Comparison of ENCODE assay signal across 9 cellular contexts in genomic region chr9:33106827-33107621, GRCh38. TPM values are rescaled to one million over a fixed set of nuclear protein-coding genes. Genes with fewer than 3 reads are reported as not detected.
DNase-seq lines count a peak whose midpoint lies in the region; ATAC-seq, FAIRE-seq and TF ChIP-seq lines count a peak whose summit lies in the region.
"Had no signal": no experiment of that assay in that cellular context is flagged by ENCODE, and none has a peak within 500 bp of the region (broad histone marks: within the 10 kb centered on the region; RNA-seq: fewer than 3 reads in every experiment).

No MANE protein-coding gene starts in this region.

- no peaks in the 10 kb centered on the region for H3K9me1 ChIP-seq in keratinocyte (ENCODE audit: control insufficient read depth, extremely low read depth, insufficient read depth, low read length)

- TF ChIP-seq POLR2A in stomach (IDR thresholded peaks at IDR 0.05): no peak

- H3K36me3 ChIP-seq in keratinocyte (ENCODE audit: control insufficient read depth in 2 of 2, extremely low read depth in 1 of 2, insufficient read depth in 2 of 2, low read length in 2 of 2) (peaks cover 5% of the 10 kb centered on the region in 2 experiments), stomach (peaks cover 9 to 33% (median 24%) of the 10 kb centered on the region in 4 donors)

- no peak overlapping the region for H3K4me3 ChIP-seq in HFF-Myc (replicated peaks; ENCODE audit: low read depth, low read length)
- no peak overlapping the region for H3K4me3 ChIP-seq in keratinocyte (ENCODE audit: control insufficient read depth in 2 of 3, extremely low read depth in 1 of 3, insufficient read depth in 2 of 3, low read depth in 1 of 3, low read length in 3 of 3)
- no peak overlapping the region for H3K4me3 ChIP-seq in stomach

- no peaks in the 10 kb centered on the region for H3K9me3 Mint-ChIP-seq in MCF 10A (ENCODE audit: unreplicated experiment)
- H3K9me3 Mint-ChIP-seq: activated naive CD4-positive, alpha-beta T cell treated with anti-CD3 and anti-CD28 coated beads for 36 hours had no signal

- H3K36me3 Mint-ChIP-seq in MCF 10A (ENCODE audit: insufficient read depth, unreplicated experiment): peaks cover 77% of the 10 kb centered on the region

- H3K27ac ChIP-seq in keratinocyte (ENCODE audit: control insufficient read depth, insufficient read depth, low read length) (peak overlapping the region; percentile 49), stomach (peak overlapping the region; percentile 26 to 71 (median 64))

- 35 to 52% (median 43%) methylated on average over 5 to 10 of the region's 10 CpGs for WGBS in stomach, 5 donors

- dilution Hi-C loops in keratinocyte (cut with MboI; ENCODE audit: extremely low pct_ligation_motif_present, low sequenced_read_pairs): no loop called here

- ATAC-seq in HG03135 (IDR thresholded peaks at IDR 0.05; ENCODE audit: unreplicated experiment) (no peak), GM18519 (IDR thresholded peaks at IDR 0.05; ENCODE audit: low FRiP score, unreplicated experiment) (no peak)

- no peak overlapping the region for H3K4me3 Mint-ChIP-seq in MCF 10A (ENCODE audit: unreplicated experiment)
- H3K4me3 Mint-ChIP-seq: activated naive CD4-positive, alpha-beta T cell treated with anti-CD3 and anti-CD28 coated beads for 36 hours had no signal

- peak overlapping the region; percentile 39 for H3K9ac ChIP-seq in keratinocyte (ENCODE audit: control insufficient read depth, extremely low read depth, insufficient read depth, low read length)

- intact Hi-C loops in MCF 10A (cut with micrococcal nuclease) (no loop called here), stomach (cut with DNase I; ENCODE audit: low total_unique reads) (no loop called here)

- TF ChIP-seq CTCF in HFF-Myc (IDR thresholded peaks at IDR 0.05; ENCODE audit: low read depth, low read length, missing control alignments) (no peak), MCF 10A (IDR thresholded peaks at IDR 0.05; ENCODE audit: unreplicated experiment) (no peak), keratinocyte (optimal IDR thresholded peaks at IDR 0.05 in 1 of 3, IDR thresholded peaks at IDR 0.05 in 1 of 3, conservative IDR thresholded peaks at IDR 0.05 in 1 of 3; ENCODE audit: extremely low read depth in 1 of 3, insufficient read depth in 2 of 3, low read length in 3 of 3) (no peak), stomach (IDR thresholded peaks at IDR 0.05) (no peak)

- H3K4me2 ChIP-seq in keratinocyte (ENCODE audit: control insufficient read depth, extremely low read depth, insufficient read depth, low read depth, low read length): peak overlapping the region; percentile 56

- no peaks in the 10 kb centered on the region for H3K27me3 Mint-ChIP-seq in MCF 10A (ENCODE audit: insufficient read depth, unreplicated experiment)

- H3K4me1 ChIP-seq in keratinocyte (ENCODE audit: control insufficient read depth, extremely low read depth, insufficient read depth, low read length) (peaks cover 24% of the 10 kb centered on the region), stomach (peaks cover 10 to 18% (median 14%) of the 10 kb centered on the region in 4 donors)

- DNase-seq in HFF-Myc (ENCODE audit: extremely low read depth, low read depth) (peak; percentile 52), MCF 10A (ENCODE audit: unreplicated experiment) (peak; percentile 51), keratinocyte (ENCODE audit: low read depth, low spot score) (no peak), stomach (peak; percentile 45), NCI-H1092 treated with DMSO at 0.1 percent for 48 hours (lab: John Stamatoyannopoulos, UW) (no peak), COR-L47 (lab: John Stamatoyannopoulos, UW) (no peak)
- DNase-seq: activated naive CD4-positive, alpha-beta T cell treated with anti-CD3 and anti-CD28 coated beads for 36 hours had no signal

- H2AFZ ChIP-seq in keratinocyte (ENCODE audit: control insufficient read depth, low read length): peak overlapping the region; percentile 47

- H3K4me1 Mint-ChIP-seq in MCF 10A (ENCODE audit: insufficient read depth, unreplicated experiment): peaks cover 44% of the 10 kb centered on the region

- peak; percentile 83 for FAIRE-seq in keratinocyte (lab: Jason Lieb, UNC)

- no peaks in the 10 kb centered on the region for H3K9me3 ChIP-seq in keratinocyte (ENCODE audit: control insufficient read depth, low read depth, low read length)
- H3K9me3 ChIP-seq in stomach: no peaks in the 10 kb centered on the region

- H3K79me2 ChIP-seq in keratinocyte (ENCODE audit: control insufficient read depth, insufficient read depth, low read length): no peaks in the 10 kb centered on the region

- no peaks in the 10 kb centered on the region for H4K20me1 ChIP-seq in keratinocyte (ENCODE audit: control insufficient read depth, extremely low read depth, insufficient read depth, low read length)

- POLR2A ChIA-PET in MCF 10A (lab: Yijun Ruan, JAX): interaction anchor here (0.6 to 1.7 kb wide), 2 partner anchors 119 to 183 kb away, joined by 3 to 4 read pairs; partner anchors contain the start of gene NFX1

- H3K27ac Mint-ChIP-seq in MCF 10A (ENCODE audit: low read depth, unreplicated experiment): peak overlapping the region; percentile 82
- H3K27ac Mint-ChIP-seq: activated naive CD4-positive, alpha-beta T cell treated with anti-CD3 and anti-CD28 coated beads for 36 hours had no signal

- CTCF ChIA-PET in MCF 10A (lab: Yijun Ruan, JAX): interaction anchor here (0.7 kb wide), 1 partner anchor 685 kb away, joined by 3 read pairs; no protein-coding TSS in a partner anchor

- BruUV-seq in MCF 10A (replicated peaks; lab: Mats Ljungman, UMichigan): no TSS peak

- no peak for TF ChIP-seq EP300 in stomach (IDR thresholded peaks at IDR 0.05)

- H3K27me3 ChIP-seq in keratinocyte (ENCODE audit: control insufficient read depth, extremely low read depth, insufficient read depth, low read length) (no peaks in the 10 kb centered on the region), stomach (no peaks in the 10 kb centered on the region)

RNA-seq across cellular contexts. Expression of gene SMU1, which starts 30.6 kb away (rescaled TPM):
- total RNA-seq in MCF 10A (2022) (17.2 and 19.3 TPM in 2 replicates), stomach (10 to 100 TPM in 2 of 5 donors, 1 to 10 TPM in 3; 1.7 to 36.2 (median 10.0) TPM)
- polyA plus RNA-seq in keratinocyte (15.3 to 20.3 TPM (median 16.1 TPM) in 3 replicates), stomach (1 to 10 TPM; 7.4 to 8.1 (median 8.0) TPM)
- polyA plus RNA-seq in keratinocyte (2011; ENCODE audit: low read depth): 7.8 TPM
- polyA plus RNA-seq in keratinocyte (2011; cell fraction: cytosol; rRNA removed): 9.3 and 15.7 TPM in 2 replicates
- polyA plus RNA-seq in keratinocyte (2011; cell fraction: nucleus; rRNA removed): 13.8 and 15.0 TPM in 2 replicates
- polyA plus RNA-seq in keratinocyte (2012; ENCODE audit: low replicate concordance): 16.0 and 16.5 TPM in 2 replicates
- 5.8 to 24.4 TPM (median 16.5 TPM) in 3 replicates for polyA minus RNA-seq in keratinocyte
- polyA minus RNA-seq in keratinocyte (2011; cell fraction: cytosol; rRNA and poly(A)+ RNA removed): 14.0 TPM
- 9.9 and 17.8 TPM in 2 replicates for polyA minus RNA-seq in keratinocyte (2011; cell fraction: nucleus; rRNA and poly(A)+ RNA removed)

Comparison
In these comparisons a context has a peak if more than half of its experiments do, and no peak if none do; other contexts are left out.
1. DNase-seq: peak in HFF-Myc (single experiment), MCF 10A (single experiment) and stomach (single experiment); none in keratinocyte (single experiment), NCI-H1092 treated with DMSO at 0.1 percent for 48 hours (single experiment) and COR-L47 (single experiment).